Comparison of ENCODE assay signal across 8 cellular contexts in the genomic region with DNA sequence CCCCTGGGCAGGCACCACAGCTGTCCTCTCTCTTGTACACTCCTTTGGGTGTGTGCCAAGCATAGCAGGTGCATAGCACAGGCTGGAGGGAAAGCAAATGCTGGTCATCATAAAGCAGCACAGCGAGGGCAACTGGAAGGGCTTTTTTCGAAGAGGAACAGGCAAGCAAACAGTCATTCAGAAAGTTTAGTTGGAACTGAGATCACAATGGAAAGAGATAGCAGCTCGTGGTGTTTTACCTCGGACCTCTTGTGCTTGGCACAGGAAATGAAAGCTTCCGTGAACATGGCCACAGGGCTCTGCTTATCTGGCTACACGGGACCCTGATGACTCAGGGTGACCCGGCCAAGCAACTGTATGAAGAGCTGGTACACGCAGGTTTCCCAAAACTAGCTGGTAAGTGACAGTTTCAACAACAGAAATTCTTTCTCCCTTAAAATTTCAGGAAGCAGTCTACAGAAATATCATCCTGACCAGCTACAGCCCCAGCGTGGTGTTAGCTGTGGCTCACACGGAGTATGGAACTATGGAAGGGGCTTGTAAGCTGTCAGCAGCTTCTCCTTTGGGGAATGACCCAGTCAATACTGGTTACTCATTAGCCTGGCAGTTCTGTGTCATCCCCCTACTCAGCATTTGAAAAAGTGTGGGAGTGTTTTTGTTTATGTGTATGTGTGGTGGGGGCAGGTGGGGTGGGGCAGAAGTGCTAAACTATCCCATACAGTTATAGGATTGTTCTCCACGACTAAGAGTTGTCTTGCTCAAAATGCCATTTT. TPM values are rescaled to one million over a fixed set of nuclear protein-coding genes. Genes with fewer than 3 reads are reported as not detected.
A peak's percentile ranks its signal among the peaks of the same experiment; 100 is the strongest.
DNase-seq lines count a peak whose midpoint lies in the region; ATAC-seq and TF ChIP-seq lines count a peak whose summit lies in the region.

No MANE protein-coding gene starts in this region.

- H3K27ac Mint-ChIP-seq in central memory CD8-positive, alpha-beta T cell (ENCODE audit: low read depth): peak overlapping the region; percentile 72
- peak overlapping the region; percentile 28 to 86 (median 39) for H3K27ac Mint-ChIP-seq in nephron
- H3K27ac Mint-ChIP-seq in mesothelial cell of epicardium: no peak overlapping the region

- H3K27me3 Mint-ChIP-seq in central memory CD8-positive, alpha-beta T cell: no peaks in the 10 kb centered on the region
- H3K27me3 Mint-ChIP-seq in nephron (ENCODE audit: low read depth): no peaks in the 10 kb centered on the region
- no peaks in the 10 kb centered on the region for H3K27me3 Mint-ChIP-seq in mesothelial cell of epicardium (ENCODE audit: low read depth)

- no peak for TF ChIP-seq CTCF in GM13977 (IDR thresholded peaks at IDR 0.05; ENCODE audit: extremely low read depth, insufficient read depth, missing control alignments)
- no peak for TF ChIP-seq CTCF in nephron (IDR thresholded peaks at IDR 0.05; ENCODE audit: unreplicated experiment in 3 of 3)
- TF ChIP-seq CTCF in mesothelial cell of epicardium (IDR thresholded peaks at IDR 0.05; ENCODE audit: unreplicated experiment): no peak

- ATAC-seq in GM21825 (IDR thresholded peaks at IDR 0.05; ENCODE audit: unreplicated experiment): peak; percentile 92
- ATAC-seq in central memory CD8-positive, alpha-beta T cell (replicated peaks; ENCODE audit: extremely low read depth, poor library complexity, severe bottlenecking): peak; percentile 81

- in situ Hi-C loops in GM13977 (cut with MboI; ENCODE audit: low pct_unique_long_range_greater_than_20kb, low sequenced_read_pairs, unreplicated experiment): no loop called here

- no peaks in the 10 kb centered on the region for H3K9me3 Mint-ChIP-seq in central memory CD8-positive, alpha-beta T cell
- H3K9me3 Mint-ChIP-seq in nephron (no peaks in the 10 kb centered on the region), mesothelial cell of epicardium (no peaks in the 10 kb centered on the region)

- peaks cover 13% of the 10 kb centered on the region for H3K4me1 Mint-ChIP-seq in central memory CD8-positive, alpha-beta T cell
- H3K4me1 Mint-ChIP-seq in nephron (peaks cover 29% of the 10 kb centered on the region), mesothelial cell of epicardium (peaks cover 36% of the 10 kb centered on the region)

- peaks cover 11% of the 10 kb centered on the region for H3K36me3 Mint-ChIP-seq in central memory CD8-positive, alpha-beta T cell (ENCODE audit: insufficient read depth)
- peaks cover 12% of the 10 kb centered on the region for H3K36me3 Mint-ChIP-seq in nephron (ENCODE audit: low read depth)
- H3K36me3 Mint-ChIP-seq in mesothelial cell of epicardium: peaks cover 4% of the 10 kb centered on the region

- DNase-seq in GM13977 (ENCODE audit: low spot score) (peak; percentile 45), Kasumi-1 (lab: John Stamatoyannopoulos, UW) (peak; percentile 56 to 61), T-helper 2 cell (peak in 3 of 5 experiments; percentile 8 to 94 (median 28)), epidermal melanocyte (ENCODE audit: insufficient read length, low spot score) (no peak), mesothelial cell of epicardium (ENCODE audit: low spot score in 2 of 2, unreplicated experiment in 2 of 2) (no peak)
- DNase-seq in central memory CD8-positive, alpha-beta T cell (ENCODE audit: low spot score in 2 of 2): peak in 1 of 2 donors; percentile 23

- peak overlapping the region; percentile 77 for H3K4me3 Mint-ChIP-seq in central memory CD8-positive, alpha-beta T cell
- peak overlapping the region in 2 of 3 experiments; percentile 17 to 42 for H3K4me3 Mint-ChIP-seq in nephron
- H3K4me3 Mint-ChIP-seq in mesothelial cell of epicardium: no peak overlapping the region

RNA-seq across cellular contexts. Expression of gene POC5, which starts 48.1 kb away (rescaled TPM):
- total RNA-seq in mesothelial cell of epicardium: 15.0 to 18.0 TPM (median 15.2 TPM) in 3 replicates

RNA-seq across cellular contexts. Expression of gene ANKDD1B, which starts 57.9 kb away (rescaled TPM):
- 0.95 to 1.5 TPM (median 1.1 TPM) in 3 replicates for total RNA-seq in mesothelial cell of epicardium

Comparison
In these comparisons a context has a peak if more than half of its experiments do, and no peak if none do; other contexts are left out.
1. DNase-seq: peak in GM13977 (single experiment), Kasumi-1 (2 of 2) and T-helper 2 cell (3 of 5); none in epidermal melanocyte (single experiment) and mesothelial cell of epicardium (0 of 2).